9 cellular contexts compared by ENCODE assay signal in the genomic region with DNA sequence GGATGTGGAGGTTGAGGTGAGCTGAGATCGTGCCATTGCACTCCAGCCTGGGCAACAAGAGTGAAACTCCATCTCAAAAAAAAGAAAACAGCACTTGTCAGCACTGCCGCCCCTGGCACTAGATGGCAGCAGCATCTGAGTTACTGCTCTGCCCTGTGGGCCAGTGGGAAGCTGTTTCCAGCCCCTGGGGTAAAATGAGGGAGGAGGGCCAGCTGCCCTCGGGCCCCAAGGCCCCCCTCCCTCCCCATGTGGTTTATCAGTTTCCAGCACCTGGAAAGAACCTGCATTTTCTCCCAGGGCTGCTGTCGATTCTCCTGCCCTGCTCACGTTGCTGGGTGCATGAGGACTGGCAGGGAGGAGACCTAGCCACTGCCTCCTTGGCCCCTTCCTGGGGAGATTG. TPM values are rescaled to one million over a fixed set of nuclear protein-coding genes. Genes with fewer than 3 reads are reported as not detected.
A peak's percentile ranks its signal among the peaks of the same experiment; 100 is the strongest.
DNase-seq lines count a peak whose midpoint lies in the region; ATAC-seq and TF ChIP-seq lines count a peak whose summit lies in the region.
"Had no signal": no experiment of that assay in that cellular context is flagged by ENCODE, and none has a peak within 500 bp of the region (broad histone marks: within the 10 kb centered on the region; RNA-seq: fewer than 3 reads in every experiment).

No MANE protein-coding gene starts in this region.

- H3K36me3 ChIP-seq in SJCRH30 (peaks cover 46% of the 10 kb centered on the region), colonic mucosa (no peaks in the 10 kb centered on the region)

- no peak overlapping the region for H3K27ac Mint-ChIP-seq in stimulated activated naive B cell treated with anti-CD40 and anti-IgM and Interleukin-4, amounts not matched to agents 10 μg/mL and 1 μg/mL and 100 μg/mL, for 72 hours
- no peak overlapping the region for H3K27ac Mint-ChIP-seq in endothelial cell (ENCODE audit: unreplicated experiment)

- H3K27me3 ChIP-seq in SJCRH30 (no peaks in the 10 kb centered on the region), colonic mucosa (no peaks in the 10 kb centered on the region)

- peaks cover 45 to 63% of the 10 kb centered on the region in 2 donors for H3K36me3 Mint-ChIP-seq in stimulated activated naive B cell treated with anti-CD40 and anti-IgM and Interleukin-4, amounts not matched to agents 10 μg/mL and 1 μg/mL and 100 μg/mL, for 72 hours
- H3K36me3 Mint-ChIP-seq in endothelial cell (ENCODE audit: low read depth, unreplicated experiment), result peaks cover 36% of the 10 kb centered on the region

- intact Hi-C loops in colonic mucosa (cut with DNase I), result loop anchor here (5.0 to 10.0 kb wide), 2 partner anchors 56 to 99 kb away; no protein-coding TSS in a partner anchor

- in situ Hi-C loops in ACHN (cut with HindIII; ENCODE audit: low pct_ligation_motif_present, low pct_unique_long_range_greater_than_20kb, low sequenced_read_pairs), result no loop called here

- H3K4me3 ChIP-seq in SJCRH30 (no peak overlapping the region), fibroblast of mammary gland (ENCODE audit: control insufficient read depth, low read depth, low read length) (no peak overlapping the region), colonic mucosa (no peak overlapping the region)

- peak; percentile 57 to 61 for ATAC-seq in stimulated activated naive B cell treated with anti-CD40 and anti-IgM and Interleukin-4, amounts not matched to agents 10 μg/mL and 1 μg/mL and 100 μg/mL, for 72 hours (replicated peaks)

- H3K9me3 ChIP-seq in SJCRH30 (replicated peaks) (no peaks in the 10 kb centered on the region), colonic mucosa (no peaks in the 10 kb centered on the region)

- peaks cover 5 to 6% of the 10 kb centered on the region in 2 donors for H3K4me1 Mint-ChIP-seq in stimulated activated naive B cell treated with anti-CD40 and anti-IgM and Interleukin-4, amounts not matched to agents 10 μg/mL and 1 μg/mL and 100 μg/mL, for 72 hours
- no peaks in the 10 kb centered on the region for H3K4me1 Mint-ChIP-seq in endothelial cell (ENCODE audit: unreplicated experiment)

- H3K4me1 ChIP-seq in SJCRH30, result peaks cover 36% of the 10 kb centered on the region
- H3K4me1 ChIP-seq in colonic mucosa, result peaks cover 3% of the 10 kb centered on the region

- H3K4me3 Mint-ChIP-seq in stimulated activated naive B cell treated with anti-CD40 and anti-IgM and Interleukin-4, amounts not matched to agents 10 μg/mL and 1 μg/mL and 100 μg/mL, for 72 hours, result no peak overlapping the region
- H3K4me3 Mint-ChIP-seq in endothelial cell (ENCODE audit: unreplicated experiment), result no peak overlapping the region

- peak overlapping the region; percentile 94; the same call in 1 of the 2 replicates for H3K27ac ChIP-seq in SJCRH30
- H3K27ac ChIP-seq in colonic mucosa, result no peak overlapping the region

- DNase-seq in ACHN (peak; percentile 25), GM10266 (ENCODE audit: extremely low spot score) (no peak), SJCRH30 (peak; percentile 63 to 68), fibroblast of mammary gland (ENCODE audit: low read depth) (peak; percentile 19), colonic mucosa (no peak), A172 (ENCODE audit: low spot score) (no peak), endothelial cell (ENCODE audit: low spot score) (no peak)
- no peak for DNase-seq in stimulated activated naive B cell treated with anti-CD40 and anti-IgM and Interleukin-4, amounts not matched to agents 10 μg/mL and 1 μg/mL and 100 μg/mL, for 72 hours

- TF ChIP-seq CTCF in GM10266 (IDR thresholded peaks at IDR 0.05; ENCODE audit: control insufficient read depth, insufficient read depth, low read depth, missing control alignments) (peak; percentile 37), fibroblast of mammary gland (conservative IDR thresholded peaks at IDR 0.05; ENCODE audit: control insufficient read depth, insufficient read depth, low read depth, low read length) (peak; percentile 37), colonic mucosa (IDR thresholded peaks at IDR 0.05) (no peak), endothelial cell (IDR thresholded peaks at IDR 0.05; ENCODE audit: unreplicated experiment) (no peak)

- no peaks in the 10 kb centered on the region for H3K9me3 Mint-ChIP-seq in stimulated activated naive B cell treated with anti-CD40 and anti-IgM and Interleukin-4, amounts not matched to agents 10 μg/mL and 1 μg/mL and 100 μg/mL, for 72 hours
- H3K9me3 Mint-ChIP-seq in endothelial cell (ENCODE audit: unreplicated experiment), result no peaks in the 10 kb centered on the region

- no peak overlapping the region for H3K9ac ChIP-seq in colonic mucosa (ENCODE audit: low read depth in 2 of 2, low read length in 2 of 2)

- no peaks in the 10 kb centered on the region for H3K27me3 Mint-ChIP-seq in stimulated activated naive B cell treated with anti-CD40 and anti-IgM and Interleukin-4, amounts not matched to agents 10 μg/mL and 1 μg/mL and 100 μg/mL, for 72 hours
- peaks cover 5% of the 10 kb centered on the region for H3K27me3 Mint-ChIP-seq in endothelial cell (ENCODE audit: unreplicated experiment)

RNA-seq across cellular contexts. Expression of gene CEL, which starts 13.2 kb away (rescaled TPM):
- total RNA-seq in SJCRH30 (2014; rRNA removed; shearing (Covaris generic)), result 0.53 and 0.71 TPM in 2 replicates
- total RNA-seq in colonic mucosa (10 to 100 TPM in 1 of 2 donors, under 1 TPM in 1; 0.61 to 16.6 TPM), endothelial cell (ENCODE audit: unreplicated experiment) (4.2 TPM)
- total RNA-seq in A172 (2014; rRNA removed; shearing (Covaris generic)), result 0.77 and 1.0 TPM in 2 replicates
- total RNA-seq: skeletal muscle tissue had no signal

RNA-seq across cellular contexts. Expression of gene GTF3C5, which starts 17.8 kb away (rescaled TPM):
- total RNA-seq in SJCRH30 (2014; rRNA removed; shearing (Covaris generic)), result 87.6 and 89.5 TPM in 2 replicates
- 10 to 100 TPM; 42.3 to 70.9 TPM for total RNA-seq in colonic mucosa
- 98.4 and 98.6 TPM in 2 replicates for total RNA-seq in A172 (2014; rRNA removed; shearing (Covaris generic))
- total RNA-seq in endothelial cell (ENCODE audit: unreplicated experiment), result 71.7 TPM

Comparison
In these comparisons a context has a peak if more than half of its experiments do, and no peak if none do; other contexts are left out.
1. DNase-seq: peak in ACHN (single experiment), SJCRH30 (2 of 2) and fibroblast of mammary gland (single experiment); none in GM10266 (single experiment), stimulated activated naive B cell treated with anti-CD40 and anti-IgM and Interleukin-4, amounts not matched to agents 10 μg/mL and 1 μg/mL and 100 μg/mL, for 72 hours (single experiment), colonic mucosa (single experiment), A172 (single experiment) and endothelial cell (single experiment).
2. CTCF ChIP-seq: peak in GM10266 (single experiment) and fibroblast of mammary gland (single experiment); none in colonic mucosa (single experiment) and endothelial cell (single experiment).